ENCODE assay signal across 8 cellular contexts in genomic region chr5:54646285-54647101, GRCh38.
DNase-seq lines count a peak whose midpoint lies in the region; ATAC-seq and TF ChIP-seq lines count a peak whose summit lies in the region.

No MANE protein-coding gene starts in this region.

- H3K36me3 Mint-ChIP-seq in effector memory CD8-positive, alpha-beta T cell (ENCODE audit: insufficient read depth), result no peaks in the 10 kb centered on the region

- peak overlapping the region; percentile 62 to 82 for H3K4me3 Mint-ChIP-seq in effector memory CD8-positive, alpha-beta T cell

- H3K4me3 ChIP-seq in mucosa of rectum (ENCODE audit: low read length in 2 of 2), result peak overlapping the region in 1 of 2 donors; percentile 39

- peak overlapping the region; percentile 53 to 80 for H3K27ac ChIP-seq in mucosa of rectum (ENCODE audit: low read depth in 2 of 2, low read length in 2 of 2)

- DNase-seq in GM13977 (ENCODE audit: low spot score) (peak; percentile 75), NCI-H2029 (lab: John Stamatoyannopoulos, UW) (peak; percentile 84), HuH-7.5 (ENCODE audit: low spot score) (no peak)
- peak; percentile 84 for DNase-seq in activated CD8-positive, alpha-beta memory T cell treated with anti-CD3 and anti-CD28 coated beads for 24 hours
- DNase-seq in effector memory CD8-positive, alpha-beta T cell, result peak; percentile 68 to 74 (median 74)
- DNase-seq in stimulated activated CD8-positive, alpha-beta memory T cell treated with anti-CD3 and anti-CD28 coated beads, Interleukin-7, amount 100 ng/mL, for 24 hours (ENCODE audit: low read depth), result peak; percentile 35

- peak; percentile 85 for ATAC-seq in HG02623 (IDR thresholded peaks at IDR 0.05; ENCODE audit: unreplicated experiment)
- ATAC-seq in effector memory CD8-positive, alpha-beta T cell (replicated peaks), result peak; percentile 95

- H3K27me3 Mint-ChIP-seq in effector memory CD8-positive, alpha-beta T cell, result no peaks in the 10 kb centered on the region

- no peaks in the 10 kb centered on the region for H3K36me3 ChIP-seq in mucosa of rectum (ENCODE audit: control insufficient read depth in 2 of 2, insufficient read depth in 2 of 2, low read length in 2 of 2)

- H3K27me3 ChIP-seq in mucosa of rectum (ENCODE audit: control insufficient read depth in 2 of 2, insufficient read depth in 2 of 2, low read length in 2 of 2), result no peaks in the 10 kb centered on the region

- peaks cover 0 to 2% of the 10 kb centered on the region in 2 donors for H3K9me3 Mint-ChIP-seq in effector memory CD8-positive, alpha-beta T cell

- no peaks in the 10 kb centered on the region for H3K9me3 ChIP-seq in mucosa of rectum (ENCODE audit: control insufficient read depth in 2 of 2, low read length in 2 of 2)

- peak overlapping the region; percentile 66 to 91 for H3K27ac Mint-ChIP-seq in effector memory CD8-positive, alpha-beta T cell

- no peak for TF ChIP-seq CTCF in GM13977 (IDR thresholded peaks at IDR 0.05; ENCODE audit: extremely low read depth, insufficient read depth, missing control alignments)

- in situ Hi-C loops in GM13977 (cut with MboI; ENCODE audit: low pct_unique_long_range_greater_than_20kb, low sequenced_read_pairs, unreplicated experiment), result no loop called here

- H3K4me1 Mint-ChIP-seq in effector memory CD8-positive, alpha-beta T cell (ENCODE audit: low read depth in 2 of 2), result peaks cover 46 to 54% of the 10 kb centered on the region in 2 donors

- peaks cover 4 to 12% of the 10 kb centered on the region in 2 donors for H3K4me1 ChIP-seq in mucosa of rectum (ENCODE audit: control insufficient read depth in 2 of 2, insufficient read depth in 2 of 2, low read length in 2 of 2)

- H3K9ac ChIP-seq in mucosa of rectum (ENCODE audit: low read depth in 1 of 2, low read length in 2 of 2), result peak overlapping the region in 1 of 2 donors; percentile 3
